In genomic region chr3:194910414-194910979, GRCh38 we compare ENCODE assay signal across 15 cellular contexts.
DNase-seq lines count a peak whose midpoint lies in the region; ATAC-seq and TF ChIP-seq lines count a peak whose summit lies in the region.
"Had no signal": no experiment of that assay in that cellular context is flagged by ENCODE, and none has a peak within 500 bp of the region (broad histone marks: within the 10 kb centered on the region; RNA-seq: fewer than 3 reads in every experiment).

No MANE protein-coding gene starts in this region.

- peaks cover 3 to 10% of the 10 kb centered on the region in 2 donors for H3K27me3 Mint-ChIP-seq in stimulated activated naive B cell treated with anti-CD40 and anti-IgM and Interleukin-4, amounts not matched to agents 10 μg/mL and 1 μg/mL and 100 μg/mL, for 72 hours

- H3K4me1 Mint-ChIP-seq in stimulated activated naive B cell treated with anti-CD40 and anti-IgM and Interleukin-4, amounts not matched to agents 10 μg/mL and 1 μg/mL and 100 μg/mL, for 72 hours: peaks cover 17 to 20% of the 10 kb centered on the region in 2 donors

- H3K4me3 Mint-ChIP-seq in stimulated activated naive B cell treated with anti-CD40 and anti-IgM and Interleukin-4, amounts not matched to agents 10 μg/mL and 1 μg/mL and 100 μg/mL, for 72 hours: no peak overlapping the region

- no peaks in the 10 kb centered on the region for H3K9me2 ChIP-seq in OCI-LY7 (ENCODE audit: insufficient read depth, low read length)

- CTCF ChIA-PET in OCI-LY7 (lab: Charles Lee; ENCODE audit: unreplicated experiment): no interaction called here

- no peaks in the 10 kb centered on the region for H3K36me3 Mint-ChIP-seq in stimulated activated naive B cell treated with anti-CD40 and anti-IgM and Interleukin-4, amounts not matched to agents 10 μg/mL and 1 μg/mL and 100 μg/mL, for 72 hours

- no peaks in the 10 kb centered on the region for H3K9me3 Mint-ChIP-seq in stimulated activated naive B cell treated with anti-CD40 and anti-IgM and Interleukin-4, amounts not matched to agents 10 μg/mL and 1 μg/mL and 100 μg/mL, for 72 hours

- H3K27ac Mint-ChIP-seq in stimulated activated naive B cell treated with anti-CD40 and anti-IgM and Interleukin-4, amounts not matched to agents 10 μg/mL and 1 μg/mL and 100 μg/mL, for 72 hours: no peak overlapping the region

- POLR2A ChIA-PET in OCI-LY7 (lab: Charles Lee): interaction anchor here (0.6 kb wide), 1 partner anchor 78 kb away, joined by 3 read pairs; no protein-coding TSS in a partner anchor

- H4K20me1 ChIP-seq in OCI-LY7 (ENCODE audit: insufficient read depth, low read length): no peaks in the 10 kb centered on the region

- no TSS peak for BruUV-seq in OCI-LY7 (replicated peaks; lab: Mats Ljungman, UMichigan)

- no peak overlapping the region for H2AFZ ChIP-seq in OCI-LY7 (ENCODE audit: low read length)

- peak; percentile 53 to 61 for ATAC-seq in stimulated activated naive B cell treated with anti-CD40 and anti-IgM and Interleukin-4, amounts not matched to agents 10 μg/mL and 1 μg/mL and 100 μg/mL, for 72 hours (replicated peaks)
- ATAC-seq in HG02884 (IDR thresholded peaks at IDR 0.05; ENCODE audit: unreplicated experiment) (no peak), HG03442 (IDR thresholded peaks at IDR 0.05; ENCODE audit: unreplicated experiment) (no peak)

- H3K4me1 ChIP-seq in OCI-LY7 (ENCODE audit: insufficient read depth, low read length, poor library complexity, severe bottlenecking): peaks cover 6% of the 10 kb centered on the region

- no peak overlapping the region for H3K27ac ChIP-seq in OCI-LY7 (ENCODE audit: low read depth, low read length, poor library complexity, severe bottlenecking)
- H3K27ac ChIP-seq: RWPE1, SJSA1 had no signal

- H3K9me3 ChIP-seq in OCI-LY7 (ENCODE audit: low read length): no peaks in the 10 kb centered on the region
- H3K9me3 ChIP-seq: SJSA1 had no signal

- H3K79me2 ChIP-seq in OCI-LY7 (ENCODE audit: insufficient read depth, low read depth, low read length): no peaks in the 10 kb centered on the region

- peak; percentile 27 to 74 for DNase-seq in NOMO-1 (lab: John Stamatoyannopoulos, UW; ENCODE audit: unreplicated experiment in 2 of 2)
- no peak for DNase-seq in NOMO-1 treated with dmso at 0.1 percent for 144 hours (lab: John Stamatoyannopoulos, UW; ENCODE audit: unreplicated experiment)
- peak; percentile 95 for DNase-seq in MV-4-11 (lab: John Stamatoyannopoulos, UW)
- DNase-seq in OCI-LY7 (ENCODE audit: low spot score): peak; percentile 36
- no peak for DNase-seq in stimulated activated naive B cell treated with anti-CD40 and anti-IgM and Interleukin-4, amounts not matched to agents 10 μg/mL and 1 μg/mL and 100 μg/mL, for 72 hours
- no peak for DNase-seq in activated naive CD4-positive, alpha-beta T cell treated with anti-CD3 and anti-CD28 coated beads, Interleukin-2, amount 50 U/mL, for 16 hours
- DNase-seq: 8988T, C1 segment of cervical spinal cord, DMS153, KG1, NCI-H2029 treated with DMSO at 0.1 percent for 48 hours had no signal

- intact Hi-C loops in OCI-LY7 (cut with micrococcal nuclease; ENCODE audit: unreplicated experiment): no loop called here

- H3K4me3 ChIP-seq in OCI-LY7 (ENCODE audit: low read depth, low read length, poor library complexity, severe bottlenecking): no peak overlapping the region
- H3K4me3 ChIP-seq: SJSA1 had no signal

- no peak for TF ChIP-seq CTCF in OCI-LY7 (conservative IDR thresholded peaks at IDR 0.05; ENCODE audit: low read length)

- H3K4me2 ChIP-seq in OCI-LY7 (ENCODE audit: low read length): no peak overlapping the region

- H3K36me3 ChIP-seq in OCI-LY7 (ENCODE audit: insufficient read depth, low read length): no peaks in the 10 kb centered on the region
- H3K36me3 ChIP-seq: SJSA1 had no signal

Comparison
In these comparisons a context has a peak if more than half of its experiments do, and no peak if none do; other contexts are left out.
1. DNase-seq: peak in NOMO-1 (2 of 2), MV-4-11 (single experiment) and OCI-LY7 (single experiment); none in NOMO-1 treated with dmso at 0.1 percent for 144 hours (single experiment), stimulated activated naive B cell treated with anti-CD40 and anti-IgM and Interleukin-4, amounts not matched to agents 10 μg/mL and 1 μg/mL and 100 μg/mL, for 72 hours (single experiment) and activated naive CD4-positive, alpha-beta T cell treated with anti-CD3 and anti-CD28 coated beads, Interleukin-2, amount 50 U/mL, for 16 hours (single experiment).
2. ATAC-seq: peak in stimulated activated naive B cell treated with anti-CD40 and anti-IgM and Interleukin-4, amounts not matched to agents 10 μg/mL and 1 μg/mL and 100 μg/mL, for 72 hours (2 of 2); none in HG02884 (single experiment) and HG03442 (single experiment).